In the genomic region with DNA sequence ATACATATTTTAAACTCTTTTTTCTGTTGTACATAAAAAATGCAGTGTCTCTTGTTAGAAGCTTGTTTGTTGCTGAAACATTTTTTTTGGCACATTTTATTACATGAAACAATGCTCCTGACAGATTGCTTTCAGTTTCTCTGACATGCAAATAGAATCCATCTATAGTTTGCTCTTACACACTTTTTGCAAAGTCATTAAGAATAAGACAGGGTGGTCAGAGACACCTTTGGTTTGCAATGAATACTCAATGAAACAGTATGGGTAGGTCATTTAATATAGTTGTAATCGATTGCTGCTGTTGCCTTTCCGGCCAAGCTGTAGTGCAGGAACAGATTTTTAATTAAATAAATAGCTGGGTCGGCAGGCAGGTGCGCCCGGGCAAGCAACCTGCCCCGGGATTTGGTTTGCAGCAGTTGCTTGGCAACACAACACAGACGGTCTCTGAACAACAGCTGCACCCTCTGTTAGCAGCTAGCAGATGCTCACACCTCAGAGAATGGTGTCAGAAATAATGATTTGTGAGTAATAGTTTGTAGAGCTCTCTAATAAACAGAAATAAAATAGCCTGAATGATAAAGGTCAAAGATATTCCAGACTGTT, we compare ENCODE assay signal across 1 cellular context.
TF ChIP-seq lines count a peak whose summit lies in the region.

No MANE protein-coding gene starts in this region.

TF ChIP-seq in GM23338, 12 proteins besides CTCF, POLR2A, EP300 and RAD21 (continued from another document):
- TF ChIP-seq REST (IDR thresholded peaks at IDR 0.05; ENCODE audit: unreplicated experiment) (no peak), CREB1 (CRISPR knock-in tag; IDR thresholded peaks at IDR 0.05; ENCODE audit: low read depth) (no peak), ETS1 (IDR thresholded peaks at IDR 0.05) (no peak), POLR2AphosphoS5 (IDR thresholded peaks at IDR 0.05; ENCODE audit: low read depth) (no peak), EZH2 (IDR thresholded peaks at IDR 0.05; ENCODE audit: low read depth, unreplicated experiment) (no peak)
